In the genomic region with DNA sequence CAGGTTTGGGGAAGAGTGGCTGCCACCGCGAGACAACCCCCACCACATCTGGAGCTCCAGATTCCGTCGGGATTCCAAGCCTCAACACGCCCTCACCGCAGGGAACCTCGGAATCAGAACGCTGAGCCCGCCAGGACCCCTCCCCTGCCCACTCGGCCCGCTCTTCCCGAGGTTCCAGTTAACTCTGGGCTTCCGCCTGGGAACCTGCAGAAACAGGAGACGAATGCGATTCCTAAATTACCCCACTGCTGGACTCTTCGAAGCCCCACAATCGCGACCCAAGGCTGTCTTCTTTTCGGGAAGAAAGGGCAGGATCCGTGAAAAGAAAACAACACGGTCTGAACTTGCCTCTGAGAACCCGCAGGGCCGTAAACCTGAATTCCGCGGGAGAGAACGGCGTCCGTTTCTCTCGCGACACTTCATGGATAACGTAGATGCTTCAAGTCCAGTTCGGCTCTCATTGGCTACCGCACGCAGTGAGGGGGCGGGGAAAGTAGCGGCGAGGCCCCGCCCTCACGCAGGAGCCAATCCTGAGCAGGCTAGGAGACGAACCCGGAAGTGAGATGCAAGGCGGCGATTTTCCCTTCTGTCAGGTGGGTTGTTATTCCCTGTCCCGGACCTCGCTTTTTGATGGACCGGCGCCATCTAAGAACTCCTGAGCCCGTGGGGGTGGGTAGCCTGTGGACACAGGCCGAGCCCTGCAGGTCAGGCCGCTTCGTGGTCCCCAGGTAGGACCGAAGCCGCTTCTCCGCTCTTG, we compare ENCODE assay signal across 8 cellular contexts. TPM values are rescaled to one million over a fixed set of nuclear protein-coding genes. Genes with fewer than 3 reads are reported as not detected.
A peak's percentile ranks its signal among the peaks of the same experiment; 100 is the strongest.
DNase-seq lines count a peak whose midpoint lies in the region; ATAC-seq and TF ChIP-seq lines count a peak whose summit lies in the region.

A gene with protein sequence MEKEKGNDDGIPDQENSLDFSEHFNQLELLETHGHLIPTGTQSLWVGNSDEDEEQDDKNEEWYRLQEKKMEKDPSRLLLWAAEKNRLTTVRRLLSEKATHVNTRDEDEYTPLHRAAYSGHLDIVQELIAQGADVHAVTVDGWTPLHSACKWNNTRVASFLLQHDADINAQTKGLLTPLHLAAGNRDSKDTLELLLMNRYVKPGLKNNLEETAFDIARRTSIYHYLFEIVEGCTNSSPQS (plus strand): TSS at position 542 of the 757 bp plus-strand sequence. CDS start 2,710 bp downstream, outside the sequence.
A gene (minus strand): TSS at position 402 of the 757 bp plus-strand sequence. CDS start 1,043 bp downstream, outside the sequence.

- peak within 1 kb of the TSS; percentile 94 to 98 (median 97) for H3K4me3 Mint-ChIP-seq in CD4-positive, alpha-beta memory T cell

- no peaks in the 10 kb centered on the region for H3K27me3 Mint-ChIP-seq in CD4-positive, alpha-beta memory T cell

- no peak for TF ChIP-seq CTCF in lung (IDR thresholded peaks at IDR 0.05; ENCODE audit: control extremely low read depth, extremely low read depth)

- peaks cover 0 to 3% (median 0%) of the 10 kb centered on the region in 8 donors for H3K9me3 Mint-ChIP-seq in CD4-positive, alpha-beta memory T cell

- peak; percentile 97 to 98 (median 97) for DNase-seq in CD4-positive, alpha-beta memory T cell
- peak; percentile 95 for DNase-seq in HS-27A (ENCODE audit: low read depth)
- peak; percentile 88 for DNase-seq in NK-92 (lab: John Stamatoyannopoulos, UW; ENCODE audit: unreplicated experiment)
- peak; percentile 79 to 91 for DNase-seq in activated CD8-positive, alpha-beta memory T cell treated with anti-CD3 and anti-CD28 coated beads for 1 hour (ENCODE audit: extremely low read depth in 1 of 2, low read depth in 1 of 2)
- peak; percentile 94 for DNase-seq in effector CD4-positive, alpha-beta T cell
- DNase-seq in lung (ENCODE audit: low spot score), result peak; percentile 97
- DNase-seq in stimulated activated CD4-positive, alpha-beta T cell treated with anti-CD3 and anti-CD28 coated beads, TNF-alpha, amount 100 ng/mL, for 4 hours (ENCODE audit: low read depth in 3 of 3), result peak; percentile 81 to 94 (median 92)

- ATAC-seq in GM19467 (IDR thresholded peaks at IDR 0.05; ENCODE audit: unreplicated experiment), result peak; percentile 100
- ATAC-seq in lung (ENCODE audit: insufficient read depth, low FRiP score), result peak; percentile 100

- H3K27me3 ChIP-seq in CD4-positive, alpha-beta memory T cell (ENCODE audit: insufficient read depth, low read length), result no peaks in the 10 kb centered on the region
- H3K27me3 ChIP-seq in lung (ENCODE audit: control insufficient read depth, insufficient read depth), result no peaks in the 10 kb centered on the region

- POLR2A ChIA-PET in CD4-positive, alpha-beta memory T cell (lab: Charles Lee; ENCODE audit: partially characterized antibody), result interaction anchor here (0.6 to 2.1 kb wide), 5 partner anchors 9 to 1297 kb away, joined by 3 to 10 read pairs (median 7); a partner anchor contains a TSS

- H3K9me3 ChIP-seq in CD4-positive, alpha-beta memory T cell (ENCODE audit: control insufficient read depth in 1 of 2, low read length in 2 of 2), result no peaks in the 10 kb centered on the region
- no peaks in the 10 kb centered on the region for H3K9me3 ChIP-seq in lung (ENCODE audit: control insufficient read depth in 2 of 2, insufficient read depth in 1 of 2, low read length in 1 of 2)

- peaks cover 34% of the 10 kb centered on the region for H3K36me3 ChIP-seq in CD4-positive, alpha-beta memory T cell (ENCODE audit: insufficient read depth, low read length)
- peaks cover 11 to 22% of the 10 kb centered on the region in 2 donors for H3K36me3 ChIP-seq in lung (ENCODE audit: control insufficient read depth in 2 of 2, insufficient read depth in 2 of 2, low read length in 2 of 2)

- CTCF ChIA-PET in CD4-positive, alpha-beta memory T cell (lab: Charles Lee; ENCODE audit: partially characterized antibody), result no interaction called here

- peaks cover 31 to 42% of the 10 kb centered on the region in 2 donors for H3K36me3 Mint-ChIP-seq in CD4-positive, alpha-beta memory T cell

- peak within 1 kb of the TSS; percentile 90 to 94 for H3K4me3 ChIP-seq in CD4-positive, alpha-beta memory T cell (ENCODE audit: low read length in 2 of 2)
- H3K4me3 ChIP-seq in lung, result peak within 1 kb of the TSS; percentile 90

- intact Hi-C loops in CD4-positive, alpha-beta memory T cell (cut with micrococcal nuclease), result loop anchor here (1.0 to 10.0 kb wide), 12 partner anchors 11 to 1899 kb away; a partner anchor contains a TSS

- peaks cover 36% of the 10 kb centered on the region for H3K4me1 ChIP-seq in CD4-positive, alpha-beta memory T cell (ENCODE audit: insufficient read depth, low read length)
- H3K4me1 ChIP-seq in lung (ENCODE audit: control insufficient read depth in 2 of 2, insufficient read depth in 2 of 2, low read length in 2 of 2), result peaks cover 0 to 2% of the 10 kb centered on the region in 2 donors

- H3K27ac ChIP-seq in CD4-positive, alpha-beta memory T cell (ENCODE audit: low read depth, low read length), result peak within 1 kb of the TSS; percentile 86
- peak within 1 kb of the TSS; percentile 77 to 93 for H3K27ac ChIP-seq in lung (ENCODE audit: low read depth in 1 of 2, low read length in 1 of 2)

- WGBS in lung, 2 donors, result 0% methylated on average over 54 of the region's 54 CpGs

- peaks cover 20 to 50% (median 28%) of the 10 kb centered on the region in 4 donors for H3K4me1 Mint-ChIP-seq in CD4-positive, alpha-beta memory T cell

- H3K27ac Mint-ChIP-seq in CD4-positive, alpha-beta memory T cell, result peak within 1 kb of the TSS; percentile 91 to 99 (median 98)

RNA-seq across cellular contexts. Expression of the first gene that starts in this region (rescaled TPM):
- total RNA-seq in CD4-positive, alpha-beta memory T cell, result 10 to 100 TPM; 53.4 to 57.6 TPM
- polyA plus RNA-seq in CD4-positive, alpha-beta memory T cell, result 10 to 100 TPM; 25.9 to 31.0 TPM
- total RNA-seq in lung, result 10 to 100 TPM; 10.4 to 22.6 TPM
- polyA plus RNA-seq in lung, result 10 to 100 TPM; 13.0 to 18.1 TPM

RNA-seq across cellular contexts. Expression of the second gene that starts in this region (rescaled TPM):
- total RNA-seq in CD4-positive, alpha-beta memory T cell, result 10 to 100 TPM; 43.3 to 43.4 TPM
- 10 to 100 TPM in 1 of 2 donors, 1 to 10 TPM in 1; 7.6 to 17.5 TPM for polyA plus RNA-seq in CD4-positive, alpha-beta memory T cell
- total RNA-seq in lung, result 10 to 100 TPM; 16.1 to 67.8 TPM
- polyA plus RNA-seq in lung, result 1 to 10 TPM; 4.3 to 5.6 TPM

Comparison
In these comparisons a context has a peak if more than half of its experiments do, and no peak if none do; other contexts are left out.
1. Peak in every context shown above with its lines: DNase-seq, ATAC-seq, H3K4me3 ChIP-seq and H3K27ac ChIP-seq.